ENCODE assay signal across 9 cellular contexts in genomic region chr7:17300012-17300411, GRCh38. TPM values are rescaled to one million over a fixed set of nuclear protein-coding genes. Genes with fewer than 3 reads are reported as not detected.
DNase-seq lines count a peak whose midpoint lies in the region; ATAC-seq and TF ChIP-seq lines count a peak whose summit lies in the region.
"Had no signal": no experiment of that assay in that cellular context is flagged by ENCODE, and none has a peak within 500 bp of the region (broad histone marks: within the 10 kb centered on the region; RNA-seq: fewer than 3 reads in every experiment).

No MANE protein-coding gene starts in this region.

- no peaks in the 10 kb centered on the region for H3K27me3 ChIP-seq in CD4-positive, alpha-beta memory T cell (ENCODE audit: insufficient read depth, low read length)
- H3K27me3 ChIP-seq in OCI-LY3 (ENCODE audit: low read depth, low read length), result no peaks in the 10 kb centered on the region
- no peaks in the 10 kb centered on the region for H3K27me3 ChIP-seq in neuron (ENCODE audit: insufficient read depth, low read length)

- peaks cover 60% of the 10 kb centered on the region for H3K4me1 ChIP-seq in CD4-positive, alpha-beta memory T cell (ENCODE audit: insufficient read depth, low read length)
- H3K4me1 ChIP-seq in OCI-LY3 (ENCODE audit: low read length) (peaks cover 32% of the 10 kb centered on the region), neuron (ENCODE audit: insufficient read depth, low read length) (peaks cover 12% of the 10 kb centered on the region)

- H3K36me3 ChIP-seq in CD4-positive, alpha-beta memory T cell (ENCODE audit: insufficient read depth, low read length), result no peaks in the 10 kb centered on the region
- peaks cover 20% of the 10 kb centered on the region for H3K36me3 ChIP-seq in OCI-LY3 (replicated peaks; ENCODE audit: low read depth, low read length)
- no peaks in the 10 kb centered on the region for H3K36me3 ChIP-seq in neuron (ENCODE audit: insufficient read depth, low read length)

- CTCF ChIA-PET in CD4-positive, alpha-beta memory T cell (lab: Charles Lee; ENCODE audit: partially characterized antibody), result interaction anchor here (0.7 to 3.1 kb wide), 5 partner anchors 9 to 317 kb away, joined by 3 to 12 read pairs (median 3); no protein-coding TSS in a partner anchor

- H3K4me2 ChIP-seq in OCI-LY3 (ENCODE audit: low read length), result peak overlapping the region; percentile 83

- H3K36me3 Mint-ChIP-seq in CD4-positive, alpha-beta memory T cell, result peaks cover 0 to 9% of the 10 kb centered on the region in 2 donors
- peaks cover 11% of the 10 kb centered on the region for H3K36me3 Mint-ChIP-seq in endothelial cell (ENCODE audit: low read depth, unreplicated experiment)

- peaks cover 27 to 39% (median 37%) of the 10 kb centered on the region in 4 donors for H3K4me1 Mint-ChIP-seq in CD4-positive, alpha-beta memory T cell
- peaks cover 25% of the 10 kb centered on the region for H3K4me1 Mint-ChIP-seq in endothelial cell (ENCODE audit: unreplicated experiment)

- H3K79me2 ChIP-seq in OCI-LY3 (ENCODE audit: low read length), result peaks cover 72% of the 10 kb centered on the region

- no peak for DNase-seq in CD4-positive, alpha-beta memory T cell
- DNase-seq in endothelial cell (ENCODE audit: low spot score) (no peak), pons (ENCODE audit: low spot score) (no peak)
- DNase-seq: NCI-H1105 had no signal

- POLR2A ChIA-PET in CD4-positive, alpha-beta memory T cell (lab: Charles Lee; ENCODE audit: partially characterized antibody), result interaction anchor here (0.6 to 4.0 kb wide), 16 partner anchors 8 to 654 kb away, joined by 3 to 67 read pairs (median 6); partner anchors contain the start of genes ANKMY2 and BZW2

- H3K27ac Mint-ChIP-seq in CD4-positive, alpha-beta memory T cell, result peak overlapping the region; percentile 86 to 100 (median 95)
- peak overlapping the region; percentile 80 for H3K27ac Mint-ChIP-seq in endothelial cell (ENCODE audit: unreplicated experiment)

- peaks cover 0 to 3% (median 0%) of the 10 kb centered on the region in 8 donors for H3K9me3 Mint-ChIP-seq in CD4-positive, alpha-beta memory T cell
- H3K9me3 Mint-ChIP-seq in endothelial cell (ENCODE audit: unreplicated experiment), result no peaks in the 10 kb centered on the region

- H3K9ac ChIP-seq in OCI-LY3 (ENCODE audit: low read length), result peak overlapping the region; percentile 96

- no peak for TF ChIP-seq CTCF in OCI-LY3 (IDR thresholded peaks at IDR 0.05; ENCODE audit: low read depth, low read length)
- no peak for TF ChIP-seq CTCF in endothelial cell (IDR thresholded peaks at IDR 0.05; ENCODE audit: unreplicated experiment)

- no peaks in the 10 kb centered on the region for H3K9me3 ChIP-seq in CD4-positive, alpha-beta memory T cell (ENCODE audit: control insufficient read depth in 1 of 2, low read length in 2 of 2)
- no peaks in the 10 kb centered on the region for H3K9me3 ChIP-seq in OCI-LY3 (ENCODE audit: insufficient read depth, low read length)
- no peaks in the 10 kb centered on the region for H3K9me3 ChIP-seq in neuron (ENCODE audit: low read length)

- ATAC-seq in HG03135 (IDR thresholded peaks at IDR 0.05; ENCODE audit: unreplicated experiment) (no peak), HG03095 (IDR thresholded peaks at IDR 0.05; ENCODE audit: unreplicated experiment) (no peak), HG02852 (IDR thresholded peaks at IDR 0.05; ENCODE audit: unreplicated experiment) (no peak)

- intact Hi-C loops in CD4-positive, alpha-beta memory T cell (cut with micrococcal nuclease), result loop anchor here (5.0 kb wide), 1 partner anchor 347 kb away; no protein-coding TSS in a partner anchor

- H3K27ac ChIP-seq in CD4-positive, alpha-beta memory T cell (ENCODE audit: low read depth, low read length), result peak overlapping the region; percentile 90
- peak overlapping the region; percentile 92 for H3K27ac ChIP-seq in OCI-LY3 (ENCODE audit: low read length)

- no peaks in the 10 kb centered on the region for H3K27me3 Mint-ChIP-seq in CD4-positive, alpha-beta memory T cell
- H3K27me3 Mint-ChIP-seq in endothelial cell (ENCODE audit: unreplicated experiment), result peaks cover 5% of the 10 kb centered on the region

- H2AFZ ChIP-seq in OCI-LY3 (ENCODE audit: low read depth, low read length), result no peak overlapping the region
- peak overlapping the region; percentile 81 for H2AFZ ChIP-seq in neuron (ENCODE audit: low read depth, low read length)

- peaks cover 47% of the 10 kb centered on the region for H4K20me1 ChIP-seq in OCI-LY3 (ENCODE audit: insufficient read depth, low read length)

- peak overlapping the region; percentile 90 to 93 for H3K4me3 ChIP-seq in CD4-positive, alpha-beta memory T cell (ENCODE audit: low read length in 2 of 2)
- peak overlapping the region; percentile 98 for H3K4me3 ChIP-seq in OCI-LY3 (ENCODE audit: low read length)
- peak overlapping the region; percentile 89 for H3K4me3 ChIP-seq in neuron (ENCODE audit: low read length)

- H3K4me3 Mint-ChIP-seq in CD4-positive, alpha-beta memory T cell, result peak overlapping the region; percentile 92 to 100 (median 96)
- peak overlapping the region; percentile 99 for H3K4me3 Mint-ChIP-seq in endothelial cell (ENCODE audit: unreplicated experiment)

RNA-seq across cellular contexts. Expression of gene AHR, which starts 1.6 kb away (rescaled TPM):
- total RNA-seq in CD4-positive, alpha-beta memory T cell, result 10 to 100 TPM; 35.2 to 38.8 TPM
- 10 to 100 TPM in 1 of 2 donors, 1 to 10 TPM in 1; 5.3 to 19.5 TPM for polyA plus RNA-seq in CD4-positive, alpha-beta memory T cell
- total RNA-seq in endothelial cell (ENCODE audit: unreplicated experiment), result 73.9 TPM
